ENCODE assay signal across 8 cellular contexts in the genomic region with DNA sequence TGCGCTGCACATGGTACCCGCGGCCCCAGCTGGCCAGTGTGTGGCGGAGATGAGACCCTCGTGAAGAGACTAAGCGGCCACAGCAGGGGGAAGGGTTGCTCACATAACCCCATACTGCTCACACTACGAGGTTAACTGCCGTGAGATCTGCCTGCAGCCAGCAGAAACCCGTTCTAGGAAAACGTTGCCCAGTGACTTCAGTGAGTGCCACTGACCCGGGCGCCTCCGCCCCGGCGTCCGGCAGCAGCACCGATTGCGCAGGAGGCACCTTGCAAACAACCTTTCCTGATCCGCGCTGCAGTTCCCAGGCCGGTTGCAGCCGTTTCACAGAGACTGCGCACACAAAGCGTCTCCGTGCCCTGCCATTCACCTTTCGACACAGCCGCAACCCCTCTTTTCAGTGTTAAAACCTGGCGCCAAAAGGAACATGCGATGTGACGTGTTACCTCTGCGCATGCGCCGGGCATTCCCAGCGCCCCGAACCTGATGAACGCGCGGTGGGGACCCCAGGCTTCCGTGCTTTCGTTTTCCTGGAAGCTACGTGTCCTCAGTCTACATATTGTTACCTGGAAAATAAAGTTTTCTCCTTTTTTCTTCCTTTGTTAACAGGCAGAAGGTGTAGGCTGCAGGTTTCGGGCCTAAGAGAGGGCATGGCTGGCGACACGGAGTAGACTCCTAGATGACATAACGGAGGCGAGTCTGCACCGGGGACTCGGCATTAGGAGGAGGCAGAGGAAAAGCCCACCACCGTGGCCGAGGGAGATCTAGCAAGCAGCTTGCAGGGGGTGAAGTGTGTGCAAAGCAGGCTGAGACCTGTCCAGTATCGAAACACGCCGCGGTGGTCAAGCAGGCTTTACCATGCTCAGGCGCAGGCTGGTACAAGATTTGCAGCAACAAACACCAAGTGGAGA. TPM values are rescaled to one million over a fixed set of nuclear protein-coding genes. Genes with fewer than 3 reads are reported as not detected.
DNase-seq lines count a peak whose midpoint lies in the region; TF ChIP-seq lines count a peak whose summit lies in the region.

No MANE protein-coding gene starts in this region.

- H3K27ac Mint-ChIP-seq in HFFc6 = peak overlapping the region; percentile 97

- H3K36me3 ChIP-seq in iPS-18a (ENCODE audit: control insufficient read depth, low read depth, low read length) = peaks cover 6% of the 10 kb centered on the region

- TF ChIP-seq CTCF in HFFc6 (IDR thresholded peaks at IDR 0.05) (0 out of 2 replicates have a peak, but pooled peaks have one; percentile 10), astrocyte of the spinal cord (IDR thresholded peaks at IDR 0.05; ENCODE audit: low read depth, low read length) (no peak)

- H3K27ac ChIP-seq in iPS-18a (ENCODE audit: low read length) (peak overlapping the region; percentile 79), skin epidermis (peak overlapping the region in 20 of 21 experiments; percentile 5 to 82 (median 59))

- peaks cover 10% of the 10 kb centered on the region for H3K4me1 ChIP-seq in iPS-18a (ENCODE audit: control insufficient read depth, low read depth, low read length)

- in situ Hi-C loops in astrocyte of the spinal cord (cut with HindIII; ENCODE audit: low sequenced_read_pairs) = no loop called here

- H3K9ac ChIP-seq in iPS-18a (ENCODE audit: low read length) = peak overlapping the region; percentile 93

- peaks cover 37% of the 10 kb centered on the region for H3K4me1 Mint-ChIP-seq in HFFc6 (ENCODE audit: low read depth)

- no peaks in the 10 kb centered on the region for H3K9me3 ChIP-seq in iPS-18a (ENCODE audit: control insufficient read depth, low read depth, low read length)

- H3K9me3 Mint-ChIP-seq in HFFc6 = no peaks in the 10 kb centered on the region

- DNase-seq in GM03348 (ENCODE audit: low spot score) (peak; percentile 59), HFFc6 (peak; percentile 56), NCI-H1105 treated with DMSO at 0.1 percent for 48 hours (lab: John Stamatoyannopoulos, UW) (peak; percentile 86), T-helper 9 cell (peak; percentile 67), astrocyte of the spinal cord (ENCODE audit: low read depth, low spot score) (peak; percentile 50), HuH-7.5 (ENCODE audit: low spot score) (no peak)

- peak overlapping the region; percentile 86 for H3K4me3 Mint-ChIP-seq in HFFc6

- H3K27me3 Mint-ChIP-seq in HFFc6 (ENCODE audit: insufficient read depth) = no peaks in the 10 kb centered on the region; the same call in 1 of the 2 replicates

- H3K27me3 ChIP-seq in iPS-18a (ENCODE audit: control insufficient read depth, insufficient read depth, low read length) = no peaks in the 10 kb centered on the region

- H3K36me3 Mint-ChIP-seq in HFFc6 (ENCODE audit: low read depth) = 0 out of 2 replicates have a peak, but pooled peaks cover 12% of the 10 kb centered on the region

- H3K4me3 ChIP-seq in astrocyte of the spinal cord (ENCODE audit: low read depth, low read length) (peak overlapping the region; percentile 52), iPS-18a (ENCODE audit: low read length) (peak overlapping the region; percentile 76), skin epidermis (peak overlapping the region; percentile 34 to 53 (median 49))

RNA-seq across cellular contexts. Expression of a gene that starts 8.9 kb away (rescaled TPM):
- 10 to 100 TPM; 40.8 to 50.0 (median 44.3) TPM for total RNA-seq in HFFc6 (2021; fragmentation: NEBNext Ultra II Directional; extraction: Animal tissue kit (Norgen Biotek cat#: 25700))
